11 cellular contexts compared by ENCODE assay signal in genomic region chr9:137235424-137236237, GRCh38. TPM values are rescaled to one million over a fixed set of nuclear protein-coding genes. Genes with fewer than 3 reads are reported as not detected.
A peak's percentile ranks its signal among the peaks of the same experiment; 100 is the strongest.
DNase-seq lines count a peak whose midpoint lies in the region; ATAC-seq, FAIRE-seq and TF ChIP-seq lines count a peak whose summit lies in the region.
"Had no signal": no experiment of that assay in that cellular context is flagged by ENCODE, and none has a peak within 500 bp of the region (broad histone marks: within the 10 kb centered on the region; RNA-seq: fewer than 3 reads in every experiment).

No MANE protein-coding gene starts in this region.

- ATAC-seq in psoas muscle (no peak), GM21619 (IDR thresholded peaks at IDR 0.05; ENCODE audit: unreplicated experiment) (no peak)
- no peak for ATAC-seq in CD8-positive, alpha-beta T cell

- no peak overlapping the region for H3K27ac ChIP-seq in HEK293 (ENCODE audit: extremely low read depth, low read depth, low read length)
- peak overlapping the region; percentile 81 for H3K27ac ChIP-seq in cingulate gyrus (ENCODE audit: low read depth, low read length)
- no peak overlapping the region for H3K27ac ChIP-seq in psoas muscle
- H3K27ac ChIP-seq in kidney (ENCODE audit: low read depth in 2 of 2, low read length in 2 of 2): no peak overlapping the region
- no peak overlapping the region for H3K27ac ChIP-seq in CD8-positive, alpha-beta T cell (ENCODE audit: low read depth, low read length)

- POLR2A ChIA-PET in Caco-2 (lab: Charles Lee) (interaction anchor here (0.9 to 1.1 kb wide), 3 partner anchors 35 to 189 kb away, joined by 3 to 9 read pairs (median 7); no protein-coding TSS in a partner anchor), HEK293 (lab: Yijun Ruan, JAX) (interaction anchor here (0.7 to 11.5 kb wide), 9 partner anchors 9 to 189 kb away, joined by 3 to 336 read pairs (median 10); partner anchors contain the start of genes CYSRT1, NELFB, RNF208 and RNF224), HEK293T (lab: Yijun Ruan, JAX) (interaction anchor here (1.0 to 2.3 kb wide), 3 partner anchors 10 to 19 kb away, joined by 3 to 10 read pairs (median 8); partner anchors contain the start of gene CYSRT1)
- POLR2A ChIA-PET in CD8-positive, alpha-beta T cell (lab: Charles Lee): interaction anchor here (1.0 to 1.6 kb wide), 5 partner anchors 11 to 164 kb away, joined by 3 to 7 read pairs (median 6); partner anchors contain the start of gene CYSRT1

- CTCF ChIA-PET in Caco-2 (lab: Charles Lee): interaction anchor here (0.6 to 1.5 kb wide), 16 partner anchors 9 to 206 kb away, joined by 3 to 24 read pairs (median 6); partner anchors contain the start of genes ANAPC2, MAN1B1, NELFB and RNF224
- CTCF ChIA-PET in HEK293 (lab: Yijun Ruan, JAX): interaction anchor here (0.5 to 3.4 kb wide), 33 partner anchors 8 to 458 kb away, joined by 3 to 45 read pairs (median 6); partner anchors contain the start of genes ANAPC2, CYSRT1, LRRC26 and NELFB
- CTCF ChIA-PET in HEK293T (lab: Yijun Ruan, JAX): interaction anchor here (1.0 kb wide), 2 partner anchors 110 to 166 kb away, joined by 3 to 4 read pairs; partner anchors contain the start of gene SAPCD2
- CTCF ChIA-PET in CD8-positive, alpha-beta T cell (lab: Charles Lee): interaction anchor here (0.6 to 3.2 kb wide), 21 partner anchors 9 to 447 kb away, joined by 3 to 23 read pairs (median 5); partner anchors contain the start of genes ANAPC2, NELFB, RNF208 and RNF224

- H3K9ac ChIP-seq in kidney (ENCODE audit: low read length in 2 of 2): no peak overlapping the region
- H3K9ac ChIP-seq: SK-N-SH had no signal

- H3K36me3 Mint-ChIP-seq in Caco-2 (ENCODE audit: insufficient read depth, unreplicated experiment): peaks cover 23% of the 10 kb centered on the region
- no peaks in the 10 kb centered on the region for H3K36me3 Mint-ChIP-seq in CD8-positive, alpha-beta T cell
- H3K36me3 Mint-ChIP-seq: immature natural killer cell had no signal

- BruUV-seq in Caco-2 (replicated peaks; lab: Mats Ljungman, UMichigan): no TSS peak

- WGBS in psoas muscle, 3 donors: 63 to 71% (median 66%) methylated on average over 26 to 35 of the region's 35 CpGs

- H3K27me3 Mint-ChIP-seq in Caco-2 (ENCODE audit: insufficient read depth, unreplicated experiment): no peaks in the 10 kb centered on the region
- peaks cover 2% of the 10 kb centered on the region for H3K27me3 Mint-ChIP-seq in CD8-positive, alpha-beta T cell (ENCODE audit: low read depth)

- intact Hi-C loops in Caco-2 (cut with micrococcal nuclease; ENCODE audit: unreplicated experiment) (loop anchor here (1.0 to 5.0 kb wide), 2 partner anchors 8 to 33 kb away; partner anchors contain the start of genes RNF224 and TPRN), psoas muscle (cut with DNase I) (no loop called here), kidney (cut with DNase I) (loop anchor here (10.0 kb wide), 1 partner anchor 121 kb away; the partner anchor contains the start of gene DPP7)
- intact Hi-C loops in CD8-positive, alpha-beta T cell (cut with DNase I, micrococcal nuclease): loop anchor here in 1 of 2 experiments (1.0 to 10.0 kb wide), 5 partner anchors 12 to 511 kb away; partner anchors contain the start of gene TPRN

- TF ChIP-seq CTCF in Caco-2 (IDR thresholded peaks at IDR 0.05; ENCODE audit: insufficient read depth in 1 of 2, low read depth in 1 of 2, low read length in 1 of 2, severe bottlenecking in 1 of 2, unreplicated experiment in 1 of 2): peak in 1 of 2 experiments; percentile 19
- peak; percentile 60 for TF ChIP-seq CTCF in HEK293 (tag by site-specific recombination; IDR thresholded peaks at IDR 0.05)
- TF ChIP-seq CTCF in psoas muscle (IDR thresholded peaks at IDR 0.05): no peak
- no peak for TF ChIP-seq CTCF in kidney (IDR thresholded peaks at IDR 0.05; ENCODE audit: borderline replicate concordance, extremely low read depth, insufficient read depth)
- TF ChIP-seq CTCF in CD8-positive, alpha-beta T cell (IDR thresholded peaks at IDR 0.05): no peak

- H3K36me3 ChIP-seq in Caco-2 (ENCODE audit: control insufficient read depth, insufficient read depth, low read length) (no peaks in the 10 kb centered on the region), HEK293 (ENCODE audit: control insufficient read depth in 2 of 2, insufficient read depth in 1 of 2, low read length in 2 of 2) (peaks cover 0 to 7% of the 10 kb centered on the region in 2 experiments; a peak in 1 of 3 replicates), psoas muscle (ENCODE audit: insufficient read depth in 1 of 2, low read depth in 1 of 2) (no peaks in the 10 kb centered on the region), kidney (ENCODE audit: control insufficient read depth in 1 of 2, insufficient read depth in 2 of 2, low read length in 2 of 2) (no peaks in the 10 kb centered on the region)
- no peaks in the 10 kb centered on the region for H3K36me3 ChIP-seq in CD8-positive, alpha-beta T cell (ENCODE audit: insufficient read depth, low read length)

- no peak for FAIRE-seq in kidney (lab: Jason Lieb, UNC)

- H3K9me3 Mint-ChIP-seq in Caco-2 (ENCODE audit: unreplicated experiment): no peaks in the 10 kb centered on the region
- H3K9me3 Mint-ChIP-seq in CD8-positive, alpha-beta T cell: no peaks in the 10 kb centered on the region
- H3K9me3 Mint-ChIP-seq: immature natural killer cell had no signal

- H3K4me3 ChIP-seq in Caco-2 (ENCODE audit: low read depth, low read length): no peak overlapping the region
- H3K4me3 ChIP-seq in HEK293 (ENCODE audit: low read depth, low read length): no peak overlapping the region
- peak overlapping the region; percentile 59 for H3K4me3 ChIP-seq in psoas muscle
- H3K4me3 ChIP-seq in kidney (ENCODE audit: low read length in 2 of 2): no peak overlapping the region
- no peak overlapping the region for H3K4me3 ChIP-seq in CD8-positive, alpha-beta T cell (ENCODE audit: low read depth, low read length)

- H3K4me1 Mint-ChIP-seq in Caco-2 (ENCODE audit: low read depth, unreplicated experiment): peaks cover 6% of the 10 kb centered on the region
- peaks cover 8% of the 10 kb centered on the region for H3K4me1 Mint-ChIP-seq in CD8-positive, alpha-beta T cell (ENCODE audit: low read depth)

- H3K4me1 ChIP-seq in Caco-2 (peaks cover 24% of the 10 kb centered on the region), HEK293 (ENCODE audit: control insufficient read depth, insufficient read depth, low read length) (peaks cover 3% of the 10 kb centered on the region; the same call in 1 of the 2 replicates), psoas muscle (peaks cover 37% of the 10 kb centered on the region), kidney (ENCODE audit: control insufficient read depth in 1 of 2, insufficient read depth in 1 of 2, low read depth in 1 of 2, low read length in 2 of 2) (peaks cover 4 to 8% of the 10 kb centered on the region in 2 donors)
- peaks cover 28% of the 10 kb centered on the region for H3K4me1 ChIP-seq in CD8-positive, alpha-beta T cell (ENCODE audit: insufficient read depth, low read length)

- peak overlapping the region; percentile 21 for H3K27ac Mint-ChIP-seq in Caco-2 (ENCODE audit: unreplicated experiment)
- H3K27ac Mint-ChIP-seq in CD8-positive, alpha-beta T cell: no peak overlapping the region
- H3K27ac Mint-ChIP-seq: immature natural killer cell had no signal

- H3K9me3 ChIP-seq in Caco-2 (no peaks in the 10 kb centered on the region), HEK293 (ENCODE audit: control insufficient read depth, insufficient read depth, low read depth, low read length) (no peaks in the 10 kb centered on the region), psoas muscle (no peaks in the 10 kb centered on the region), kidney (ENCODE audit: control insufficient read depth in 1 of 2, low read length in 2 of 2) (no peaks in the 10 kb centered on the region)
- H3K9me3 ChIP-seq in CD8-positive, alpha-beta T cell (ENCODE audit: low read length): no peaks in the 10 kb centered on the region
- H3K9me3 ChIP-seq: SK-N-SH had no signal

- H3K27me3 ChIP-seq in Caco-2 (replicated peaks; ENCODE audit: control insufficient read depth, insufficient read depth, low read length) (no peaks in the 10 kb centered on the region), psoas muscle (ENCODE audit: insufficient read depth in 3 of 3, low read length in 2 of 3) (peaks cover 0 to 15% (median 0%) of the 10 kb centered on the region in 3 donors)
- no peaks in the 10 kb centered on the region for H3K27me3 ChIP-seq in CD8-positive, alpha-beta T cell (ENCODE audit: insufficient read depth, low read length)

- DNase-seq in Caco-2: no peak
- no peak for DNase-seq in psoas muscle
- no peak for DNase-seq in HEK293T (ENCODE audit: extremely low spot score)
- DNase-seq in kidney: no peak
- DNase-seq in CD8-positive, alpha-beta T cell: no peak

- no peak overlapping the region for H3K4me3 Mint-ChIP-seq in Caco-2 (ENCODE audit: unreplicated experiment)
- H3K4me3 Mint-ChIP-seq in CD8-positive, alpha-beta T cell: no peak overlapping the region
- H3K4me3 Mint-ChIP-seq: immature natural killer cell had no signal

TF ChIP-seq in HEK293, 187 proteins besides CTCF, POLR2A, EP300 and RAD21 (continues in another document):
- no peak for TF ChIP-seq OSR2 (tag by site-specific recombination; IDR thresholded peaks at IDR 0.05)

TF ChIP-seq in HEK293T, 16 proteins besides CTCF, POLR2A, EP300 and RAD21 (continues in another document):
- TF ChIP-seq NFRKB (IDR thresholded peaks at IDR 0.05): no peak

RNA-seq across cellular contexts. Expression of gene SLC34A3, which starts 4.9 kb away (rescaled TPM):
- total RNA-seq in Caco-2 (2022): 0.19 TPM in 1 of 2 replicates, not detected in the other
- not detected for total RNA-seq in psoas muscle
- not detected for polyA plus RNA-seq in psoas muscle
- total RNA-seq in kidney: 0.13 TPM
- 36.0 TPM for polyA plus RNA-seq in kidney (ENCODE audit: insufficient read depth, low read depth, low replicate concordance)
- not detected for total RNA-seq in CD8-positive, alpha-beta T cell
- total RNA-seq: subcutaneous adipose tissue had no signal
- polyA plus RNA-seq: immature natural killer cell, SK-N-SH had no signal

RNA-seq across cellular contexts. Expression of gene TUBB4B, which starts 5.5 kb away (rescaled TPM):
- total RNA-seq in Caco-2 (2022) (481 and 487 TPM in 2 replicates), psoas muscle (100 to 1,000 TPM; 111 to 273 (median 230) TPM), kidney (258 TPM)
- polyA plus RNA-seq in psoas muscle (100 to 1,000 TPM; 350 to 838 (median 389) TPM), kidney (ENCODE audit: insufficient read depth, low read depth, low replicate concordance) (394 TPM)
- 100 to 1,000 TPM; 114 to 120 TPM for total RNA-seq in CD8-positive, alpha-beta T cell

RNA-seq across cellular contexts. Expression of gene RNF224, which starts 8.3 kb away (rescaled TPM):
- total RNA-seq in Caco-2 (2022) (0.27 TPM in 1 of 2 replicates, not detected in the other), psoas muscle (not detected), kidney (0.85 TPM)
- polyA plus RNA-seq in psoas muscle (under 1 TPM in 1 of 3 donors, not detected in 2; 0.01 TPM), kidney (ENCODE audit: insufficient read depth, low read depth, low replicate concordance) (0.80 TPM)
- total RNA-seq in CD8-positive, alpha-beta T cell: not detected
- total RNA-seq: subcutaneous adipose tissue had no signal
- polyA plus RNA-seq: immature natural killer cell had no signal

RNA-seq across cellular contexts. Expression of gene CYSRT1, which starts 10.7 kb away (rescaled TPM):
- total RNA-seq in Caco-2 (2022): 1.7 and 1.8 TPM in 2 replicates
- total RNA-seq in psoas muscle: under 1 TPM in 3 of 4 donors, not detected in 1; 0.18 to 0.77 (median 0.32) TPM
- 1 to 10 TPM in 1 of 3 donors, under 1 TPM in 2; 0.08 to 1.1 (median 0.11) TPM for polyA plus RNA-seq in psoas muscle
- 0.94 TPM for total RNA-seq in kidney
- polyA plus RNA-seq in kidney (ENCODE audit: insufficient read depth, low read depth, low replicate concordance): 1.3 TPM
- under 1 TPM in 1 of 2 experiments, not detected in 1; 0.44 TPM for total RNA-seq in CD8-positive, alpha-beta T cell

RNA-seq across cellular contexts. Expression of gene RNF208, which starts 13.6 kb away (rescaled TPM):
- total RNA-seq in Caco-2 (2022): 6.3 and 6.5 TPM in 2 replicates
- 10 to 100 TPM in 1 of 4 donors, 1 to 10 TPM in 3; 4.8 to 12.8 (median 8.1) TPM for total RNA-seq in psoas muscle
- polyA plus RNA-seq in psoas muscle: 1 to 10 TPM; 5.9 to 6.4 (median 6.1) TPM
- 7.0 TPM for total RNA-seq in kidney
- polyA plus RNA-seq in kidney (ENCODE audit: insufficient read depth, low read depth, low replicate concordance): 22.8 TPM
- under 1 TPM; 0.31 to 0.49 TPM for total RNA-seq in CD8-positive, alpha-beta T cell
- polyA plus RNA-seq: immature natural killer cell had no signal

Comparison
In these comparisons a context has a peak if more than half of its experiments do, and no peak if none do; other contexts are left out.
1. intact Hi-C loops: an anchor here in Caco-2 (1.0 to 5.0 kb wide) and kidney (10.0 kb wide); none called in psoas muscle.